In the genomic region with DNA sequence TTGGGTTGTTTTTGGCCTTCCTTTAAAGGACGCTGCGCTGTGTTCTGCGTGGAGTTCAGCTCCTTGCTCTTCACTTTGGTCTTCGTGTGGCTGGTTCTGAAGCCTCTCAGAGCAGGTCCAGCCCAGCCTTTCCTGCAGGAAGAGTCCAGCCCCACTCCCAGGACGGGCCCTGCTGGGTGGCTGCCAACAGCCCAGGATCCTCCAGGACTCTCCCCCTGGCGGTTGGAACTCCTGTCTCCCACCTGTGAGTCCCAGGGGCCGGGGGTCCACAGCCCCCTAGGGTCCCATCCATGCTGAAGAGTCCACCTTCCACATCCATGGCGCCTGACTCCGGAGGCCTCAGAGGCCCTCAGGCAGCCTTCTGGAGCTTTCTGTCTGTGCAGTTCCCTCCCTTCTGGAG, we compare ENCODE assay signal across 1 cellular context.
TF ChIP-seq lines count a peak whose summit lies in the region.

No MANE protein-coding gene starts in this region.

TF ChIP-seq in HepG2, 621 proteins besides CTCF, POLR2A, EP300 and RAD21:
- TF ChIP-seq ZBTB7B (CRISPR knock-in tag; IDR thresholded peaks at IDR 0.05), result 0 out of 2 replicates have a peak, but pooled peaks have one; percentile 41
- TF ChIP-seq, protein P1, sequence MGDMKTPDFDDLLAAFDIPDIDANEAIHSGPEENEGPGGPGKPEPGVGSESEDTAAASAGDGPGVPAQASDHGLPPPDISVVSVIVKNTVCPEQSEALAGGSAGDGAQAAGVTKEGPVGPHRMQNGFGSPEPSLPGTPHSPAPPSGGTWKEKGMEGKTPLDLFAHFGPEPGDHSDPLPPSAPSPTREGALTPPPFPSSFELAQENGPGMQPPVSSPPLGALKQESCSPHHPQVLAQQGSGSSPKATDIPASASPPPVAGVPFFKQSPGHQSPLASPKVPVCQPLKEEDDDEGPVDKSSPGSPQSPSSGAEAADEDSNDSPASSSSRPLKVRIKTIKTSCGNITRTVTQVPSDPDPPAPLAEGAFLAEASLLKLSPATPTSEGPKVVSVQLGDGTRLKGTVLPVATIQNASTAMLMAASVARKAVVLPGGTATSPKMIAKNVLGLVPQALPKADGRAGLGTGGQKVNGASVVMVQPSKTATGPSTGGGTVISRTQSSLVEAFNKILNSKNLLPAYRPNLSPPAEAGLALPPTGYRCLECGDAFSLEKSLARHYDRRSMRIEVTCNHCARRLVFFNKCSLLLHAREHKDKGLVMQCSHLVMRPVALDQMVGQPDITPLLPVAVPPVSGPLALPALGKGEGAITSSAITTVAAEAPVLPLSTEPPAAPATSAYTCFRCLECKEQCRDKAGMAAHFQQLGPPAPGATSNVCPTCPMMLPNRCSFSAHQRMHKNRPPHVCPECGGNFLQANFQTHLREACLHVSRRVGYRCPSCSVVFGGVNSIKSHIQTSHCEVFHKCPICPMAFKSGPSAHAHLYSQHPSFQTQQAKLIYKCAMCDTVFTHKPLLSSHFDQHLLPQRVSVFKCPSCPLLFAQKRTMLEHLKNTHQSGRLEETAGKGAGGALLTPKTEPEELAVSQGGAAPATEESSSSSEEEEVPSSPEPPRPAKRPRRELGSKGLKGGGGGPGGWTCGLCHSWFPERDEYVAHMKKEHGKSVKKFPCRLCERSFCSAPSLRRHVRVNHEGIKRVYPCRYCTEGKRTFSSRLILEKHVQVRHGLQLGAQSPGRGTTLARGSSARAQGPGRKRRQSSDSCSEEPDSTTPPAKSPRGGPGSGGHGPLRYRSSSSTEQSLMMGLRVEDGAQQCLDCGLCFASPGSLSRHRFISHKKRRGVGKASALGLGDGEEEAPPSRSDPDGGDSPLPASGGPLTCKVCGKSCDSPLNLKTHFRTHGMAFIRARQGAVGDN (CRISPR knock-in tag; IDR thresholded peaks at IDR 0.05), result peak; percentile 43; the same call in 1 of the 2 replicates
- TF ChIP-seq BRCA1 (CRISPR knock-in tag; IDR thresholded peaks at IDR 0.05), result peak; percentile 11; the same call in 1 of the 2 replicates
- TF ChIP-seq STAG1 (CRISPR knock-in tag; IDR thresholded peaks at IDR 0.05), result peak; percentile 4; the same call in 1 of the 2 replicates
- TF ChIP-seq ZNF777 (CRISPR knock-in tag; IDR thresholded peaks at IDR 0.05), result 0 out of 2 replicates have a peak, but pooled peaks have one; percentile 25
